ENCODE assay signal across 19 cellular contexts in the genomic region with DNA sequence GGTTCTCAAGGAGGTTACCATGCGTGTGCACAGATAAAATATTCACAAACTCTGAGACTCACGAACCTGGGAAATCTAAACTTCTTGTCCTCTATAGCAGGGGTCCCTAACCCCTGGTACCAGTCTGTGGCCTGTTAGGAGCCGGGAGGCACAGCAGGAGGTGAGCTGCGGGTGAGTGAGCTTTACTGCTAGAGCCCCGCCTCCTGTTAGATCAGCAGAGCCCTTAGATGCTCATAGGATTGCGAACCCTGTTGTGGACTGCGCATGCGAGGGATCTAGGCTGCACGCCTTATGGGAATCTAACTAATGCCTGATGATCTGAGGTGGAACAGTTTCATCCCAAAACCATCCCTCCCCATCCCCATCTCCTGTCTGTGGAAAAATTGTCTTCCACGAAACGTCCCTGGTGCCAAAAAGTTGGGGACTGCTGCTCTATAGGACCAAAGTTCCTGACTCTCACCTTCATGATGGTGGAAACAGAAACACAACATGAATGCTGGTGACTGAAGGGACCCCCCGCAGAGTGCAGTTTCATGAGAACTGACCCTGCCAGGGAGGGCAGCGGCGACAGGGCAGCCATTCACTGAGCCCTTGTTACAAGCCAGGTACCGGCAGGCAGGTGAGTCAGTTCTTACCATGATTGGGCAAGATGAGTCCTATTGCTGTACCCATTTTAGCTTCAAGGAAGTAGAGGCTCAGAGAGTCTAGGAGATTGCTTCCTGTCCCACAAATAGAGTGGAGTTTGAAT.
A peak's percentile ranks its signal among the peaks of the same experiment; 100 is the strongest.
DNase-seq lines count a peak whose midpoint lies in the region; ATAC-seq, FAIRE-seq and TF ChIP-seq lines count a peak whose summit lies in the region.
"Had no signal": no experiment of that assay in that cellular context is flagged by ENCODE, and none has a peak within 500 bp of the region (broad histone marks: within the 10 kb centered on the region; RNA-seq: fewer than 3 reads in every experiment).

No MANE protein-coding gene starts in this region.

- WGBS in H1 (ENCODE audit: extremely low coverage in 1 of 2, insufficient coverage in 1 of 2, insufficient read length in 1 of 2, insufficient replicate concordance in 2 of 2, low coverage in 1 of 2, low lambda C conversion rate in 2 of 2, missing lambda C conversion rate in 1 of 2), 2 experiments = 70% methylated on average over 15 of the region's 15 CpGs; no CpG with 5 or more reads in 1 of the 2 experiments

- POLR2A ChIA-PET in H1 (lab: Charles Lee; ENCODE audit: partially characterized antibody) (interaction anchor here (1.6 kb wide), 1 partner anchor 235 kb away, joined by 6 read pairs; the partner anchor contains the start of genes C9orf43 and POLE3), PC-3 (lab: Charles Lee; ENCODE audit: unreplicated experiment) (no interaction called here)

- peaks cover 0 to 4% (median 1%) of the 10 kb centered on the region in 4 experiments; a peak in 4 of 7 replicates for H3K4me1 ChIP-seq in H1 (replicated peaks in 1 of 4; ENCODE audit: control insufficient read depth in 3 of 4, insufficient read depth in 4 of 4, low read length in 3 of 4)
- H3K4me1 ChIP-seq in neural progenitor cell = peaks cover 16% of the 10 kb centered on the region
- peaks cover 8% of the 10 kb centered on the region for H3K4me1 ChIP-seq in PC-3 (ENCODE audit: insufficient read depth, low read length)
- H3K4me1 ChIP-seq: Caco-2 had no signal

- H3K36me3 ChIP-seq in H1 (ENCODE audit: control insufficient read depth in 2 of 4, insufficient read depth in 4 of 4, low read length in 3 of 4) (no peaks in the 10 kb centered on the region), neural progenitor cell (no peaks in the 10 kb centered on the region), PC-3 (ENCODE audit: low read depth, low read length) (no peaks in the 10 kb centered on the region)

- TF ChIP-seq POLR2A in H1 (IDR thresholded peaks at IDR 0.05; ENCODE audit: control extremely low read depth in 1 of 2, low read depth in 2 of 2, low read length in 2 of 2) = no peak

- H3K4ac ChIP-seq in H1 (replicated peaks; ENCODE audit: insufficient read length, low read depth, low read length) = no peak overlapping the region

- intact Hi-C loops in PC-3 (cut with micrococcal nuclease) = no loop called here

- no peak overlapping the region for H2BK15ac ChIP-seq in H1 (ENCODE audit: low read length)

- TF ChIP-seq CTCF in H1 (IDR thresholded peaks at IDR 0.05; ENCODE audit: control extremely low read depth in 1 of 3, insufficient read depth in 1 of 3, low read depth in 1 of 3, low read length in 3 of 3) (no peak), neural progenitor cell (IDR thresholded peaks at IDR 0.05) (no peak), foreskin fibroblast (IDR thresholded peaks at IDR 0.05; ENCODE audit: low read depth, low read length) (no peak), PC-3 (conservative IDR thresholded peaks at IDR 0.05; ENCODE audit: low read depth, low read length) (no peak)

- peak overlapping the region; percentile 26 for H3K4me3 Mint-ChIP-seq in neural progenitor cell
- H3K4me3 Mint-ChIP-seq: HFFc6 had no signal

- no peaks in the 10 kb centered on the region for H3K9me3 ChIP-seq in H1 (ENCODE audit: insufficient read depth in 2 of 2, low read depth in 1 of 2, low read length in 1 of 2)
- H3K9me3 ChIP-seq in neural progenitor cell (ENCODE audit: low read depth) = no peaks in the 10 kb centered on the region
- H3K9me3 ChIP-seq in PC-3 (ENCODE audit: low read length) = no peaks in the 10 kb centered on the region

- no peak overlapping the region for H3K4me2 ChIP-seq in H1 (ENCODE audit: insufficient read depth in 1 of 2, low read depth in 2 of 2, low read length in 2 of 2)
- no peak overlapping the region for H3K4me2 ChIP-seq in neural progenitor cell
- no peak overlapping the region for H3K4me2 ChIP-seq in PC-3 (ENCODE audit: low read length)

- H3K23ac ChIP-seq in H1 (ENCODE audit: insufficient read length) = no peak overlapping the region

- no peaks in the 10 kb centered on the region for H3K79me1 ChIP-seq in H1 (ENCODE audit: low read depth, low read length)

- no peak overlapping the region for H3K18ac ChIP-seq in H1 (ENCODE audit: extremely low read depth, low read length)

- no peak for TF ChIP-seq EP300 in H1 (IDR thresholded peaks at IDR 0.05; ENCODE audit: borderline replicate concordance in 1 of 2, low read depth in 2 of 2, low read length in 2 of 2)

- H4K20me1 ChIP-seq in H1 (replicated peaks in 1 of 2; ENCODE audit: control insufficient read depth in 1 of 2, insufficient read depth in 2 of 2, low read length in 2 of 2) = no peaks in the 10 kb centered on the region
- no peaks in the 10 kb centered on the region for H4K20me1 ChIP-seq in neural progenitor cell (ENCODE audit: low read depth)
- H4K20me1 ChIP-seq in PC-3 (ENCODE audit: low read length) = no peaks in the 10 kb centered on the region

- H3F3A ChIP-seq in neural progenitor cell (ENCODE audit: low read depth) = no peaks in the 10 kb centered on the region
- H3F3A ChIP-seq in PC-3 (ENCODE audit: low read length, unreplicated experiment) = no peaks in the 10 kb centered on the region

- no peak overlapping the region for H2AK5ac ChIP-seq in H1 (ENCODE audit: low read depth, low read length)

- no peak for ATAC-seq in PC-3
- ATAC-seq: GM12878, Panc1, Right ventricle myocardium inferior had no signal

- H3K4me3 ChIP-seq in H1 (ENCODE audit: extremely low read depth in 1 of 4, insufficient read depth in 2 of 4, low read depth in 3 of 4, low read length in 4 of 4) (no peak overlapping the region), neural progenitor cell (no peak overlapping the region), foreskin fibroblast (ENCODE audit: low read depth in 1 of 2, low read length in 2 of 2) (no peak overlapping the region), PC-3 (ENCODE audit: low read length) (no peak overlapping the region)
- H3K4me3 ChIP-seq: GM12878, GM23248 had no signal

- H3K9ac ChIP-seq in H1 (replicated peaks in 1 of 4; ENCODE audit: extremely low read depth in 1 of 4, low read depth in 3 of 4, low read length in 3 of 4) = no peak overlapping the region
- no peak overlapping the region for H3K9ac ChIP-seq in neural progenitor cell
- no peak overlapping the region for H3K9ac ChIP-seq in PC-3 (ENCODE audit: low read length)
- H3K9ac ChIP-seq: GM23248 had no signal

- H2BK12ac ChIP-seq in H1 (ENCODE audit: low read depth, low read length) = no peak overlapping the region

- H3K27me3 Mint-ChIP-seq in neural progenitor cell (ENCODE audit: insufficient read depth, low read depth) = peaks cover 9% of the 10 kb centered on the region

- no peak overlapping the region for H4K5ac ChIP-seq in H1 (ENCODE audit: insufficient read length, low read depth, low read length)

- no peak overlapping the region for H2BK5ac ChIP-seq in H1 (ENCODE audit: low read depth, low read length)

- CTCF ChIA-PET in H1 (lab: Charles Lee; ENCODE audit: partially characterized antibody) = interaction anchor here (0.7 to 18.7 kb wide), 7 partner anchors 9 to 199 kb away, joined by 3 to 1065 read pairs (median 3); no protein-coding TSS in a partner anchor
- CTCF ChIA-PET in PC-3 (lab: Charles Lee) = no interaction called here

- no TSS peak for BruUV-seq in PC-3 (replicated peaks; lab: Mats Ljungman, UMichigan)

- no peaks in the 10 kb centered on the region for H3K36me3 Mint-ChIP-seq in neural progenitor cell

- DNase-seq in activated effector memory CD4-positive, alpha-beta T cell treated with anti-CD3 and anti-CD28 coated beads, Interleukin-2, amount 50 U/mL, for 16 hours = peak; percentile 36
- no peak for DNase-seq in activated effector memory CD4-positive, alpha-beta T cell treated with Interleukin-2 at 50 U/mL for 16 hours
- DNase-seq in H1 (ENCODE audit: low read depth in 1 of 2, low spot score in 2 of 2) (no peak), neural progenitor cell (ENCODE audit: low spot score) (no peak), foreskin fibroblast (no peak), GM19238 (ENCODE audit: insufficient read length, low spot score) (no peak), AG08396 (ENCODE audit: low spot score) (no peak), PC-3 (no peak)
- DNase-seq: GM23248, HFFc6, KG1, NCI-H1092 treated with DMSO at 0.1 percent for 48 hours, NCI-H187 had no signal

- no peak for TF ChIP-seq RAD21 in H1 (IDR thresholded peaks at IDR 0.05 in 1 of 2, conservative IDR thresholded peaks at IDR 0.05 in 1 of 2; ENCODE audit: low read depth in 2 of 2, low read length in 2 of 2)

- no peak overlapping the region for H3K14ac ChIP-seq in H1 (ENCODE audit: insufficient read length)

- H2BK120ac ChIP-seq in H1 (replicated peaks; ENCODE audit: low read depth, low read length) = no peak overlapping the region

- no peak overlapping the region for H3K27ac Mint-ChIP-seq in neural progenitor cell
- H3K27ac Mint-ChIP-seq: HFFc6 had no signal

- FAIRE-seq in H1 (lab: Jason Lieb, UNC) = peak; percentile 58
- FAIRE-seq: A204.1, GM12878 had no signal

- H3K27ac ChIP-seq in H1 (ENCODE audit: low read depth, low read length) (no peak overlapping the region), neural progenitor cell (no peak overlapping the region), PC-3 (ENCODE audit: low read length) (no peak overlapping the region)
- H3K27ac ChIP-seq: C4-2B, GM23248 had no signal

- H4K91ac ChIP-seq in H1 (replicated peaks; ENCODE audit: insufficient read length, low read length) = no peak overlapping the region

- H2AFZ ChIP-seq in H1 (ENCODE audit: low read length) (no peak overlapping the region), neural progenitor cell (replicated peaks) (no peak overlapping the region), PC-3 (ENCODE audit: low read length) (no peak overlapping the region)
- H2AFZ ChIP-seq: GM23248 had no signal

- no peaks in the 10 kb centered on the region for H3K23me2 ChIP-seq in H1 (ENCODE audit: low read depth, low read length)

- H3K56ac ChIP-seq in H1 (replicated peaks; ENCODE audit: insufficient read length, low read depth, low read length) = no peak overlapping the region

- peaks cover 33% of the 10 kb centered on the region for H3K4me1 Mint-ChIP-seq in neural progenitor cell

- no peaks in the 10 kb centered on the region for H3K79me2 ChIP-seq in H1 (ENCODE audit: control insufficient read depth in 1 of 2, insufficient read depth in 2 of 2, low read length in 2 of 2)
- no peaks in the 10 kb centered on the region for H3K79me2 ChIP-seq in neural progenitor cell (ENCODE audit: low read depth)
- no peaks in the 10 kb centered on the region for H3K79me2 ChIP-seq in PC-3 (ENCODE audit: low read length)

- H3K27me3 ChIP-seq in H1 (replicated peaks in 1 of 4; ENCODE audit: control insufficient read depth in 3 of 4, extremely low read depth in 1 of 4, insufficient read depth in 3 of 4, low read length in 3 of 4) = peaks cover 12 to 47% (median 34%) of the 10 kb centered on the region in 4 experiments
- H3K27me3 ChIP-seq in neural progenitor cell = peaks cover 4% of the 10 kb centered on the region
- H3K27me3 ChIP-seq in PC-3 (ENCODE audit: low read length) = no peaks in the 10 kb centered on the region

- H2BK20ac ChIP-seq in H1 (ENCODE audit: low read length) = no peak overlapping the region

- no peaks in the 10 kb centered on the region for H3K9me3 Mint-ChIP-seq in neural progenitor cell

- no peak overlapping the region for H4K8ac ChIP-seq in H1 (ENCODE audit: extremely low read depth, insufficient read depth, low read length)

- H3K9me2 ChIP-seq in PC-3 (replicated peaks; ENCODE audit: low read length) = no peaks in the 10 kb centered on the region
